Comparison of ENCODE assay signal across 1 cellular context in the genomic region with DNA sequence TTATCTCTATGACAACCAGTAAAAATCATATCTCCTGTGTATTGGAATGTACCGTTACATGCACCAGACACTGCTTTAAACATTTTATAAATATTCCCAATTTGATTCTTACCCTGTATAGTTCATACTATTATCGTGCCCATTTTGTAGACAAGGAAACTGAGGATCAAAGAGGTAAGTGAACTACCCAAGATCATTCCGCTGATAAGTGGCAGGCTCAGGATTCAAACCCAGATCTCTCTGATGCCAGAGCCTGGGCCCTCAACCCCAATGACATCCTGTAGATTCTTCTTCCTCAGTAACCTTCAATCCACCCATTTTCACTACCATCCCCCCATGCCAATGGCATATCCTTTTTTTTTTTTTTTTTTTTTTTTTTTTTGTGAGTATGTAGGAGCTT.
TF ChIP-seq lines count a peak whose summit lies in the region.

No MANE protein-coding gene starts in this region.

TF ChIP-seq in K562, 482 proteins besides CTCF, POLR2A, EP300 and RAD21:
- no peak for TF ChIP-seq RBM34 (IDR thresholded peaks at IDR 0.05; ENCODE audit: borderline replicate concordance, insufficient read depth, low read length)
- no peak for TF ChIP-seq KAT8 (IDR thresholded peaks at IDR 0.05; ENCODE audit: low read depth)
- peak; percentile 63 for TF ChIP-seq LEF1 (IDR thresholded peaks at IDR 0.05)
- peak; percentile 81 for TF ChIP-seq RBM25 (IDR thresholded peaks at IDR 0.05; ENCODE audit: low read depth, low read length, severe bottlenecking)
- no peak for TF ChIP-seq CHD4 (IDR thresholded peaks at IDR 0.05; ENCODE audit: insufficient read depth, insufficient replicate concordance, low read depth, low read length, poor library complexity, severe bottlenecking)
- no peak for TF ChIP-seq ETS2 (tag; IDR thresholded peaks at IDR 0.05; ENCODE audit: borderline replicate concordance, poor library complexity, severe bottlenecking)
- no peak for TF ChIP-seq POLR2AphosphoS2 (IDR thresholded peaks at IDR 0.05; ENCODE audit: low read length)
- TF ChIP-seq ADNP (tag; IDR thresholded peaks at IDR 0.05), result peak; percentile 61
- TF ChIP-seq BCOR (IDR thresholded peaks at IDR 0.05), result 0 out of 2 replicates have a peak, but pooled peaks have one; percentile 19
- 0 out of 4 replicates have a peak, but pooled peaks have one; percentile 12 to 17 for TF ChIP-seq KDM1A (IDR thresholded peaks at IDR 0.05)
- TF ChIP-seq SREBF1 (IDR thresholded peaks at IDR 0.05; ENCODE audit: borderline replicate concordance, low read depth, low read length), result no peak
